Comparison of ENCODE assay signal across 19 cellular contexts in genomic region chrX:50107470-50107869, GRCh38.
"Had no signal": no experiment of that assay in that cellular context is flagged by ENCODE, and none has a peak within 500 bp of the region (broad histone marks: within the 10 kb centered on the region; RNA-seq: fewer than 3 reads in every experiment).

No MANE protein-coding gene starts in this region.

- H3K4me3 ChIP-seq: ascending aorta, gastrocnemius medialis, heart left ventricle, lower lobe of right lung, right atrium auricular region, skin epidermis, tibial artery had no signal

- H3K9me3 Mint-ChIP-seq: activated naive CD8-positive, alpha-beta T cell treated with anti-CD3 and anti-CD28 coated beads, Interleukin-2, amount 50 U/mL, for 24 hours had no signal

- H3K4me3 Mint-ChIP-seq: activated naive CD8-positive, alpha-beta T cell treated with anti-CD3 and anti-CD28 coated beads, Interleukin-2, amount 50 U/mL, for 24 hours; mesothelial cell of epicardium; nephron progenitor cell; stimulated activated naive B cell treated with anti-CD40 and anti-IgM and Interleukin-4, amounts not matched to agents 10 μg/mL and 1 μg/mL and 100 μg/mL, for 72 hours had no signal

- H3K4me1 ChIP-seq: ascending aorta, gastrocnemius medialis, heart left ventricle, lower lobe of right lung, right atrium auricular region, tibial artery had no signal

- H3K4me1 Mint-ChIP-seq: nephron progenitor cell had no signal

- ATAC-seq: activated naive CD8-positive, alpha-beta T cell treated with anti-CD3 and anti-CD28 coated beads, Interleukin-2, amount 50 U/mL, for 24 hours; esophagus mucosa; gastrocnemius medialis; heart left ventricle; lower lobe of right lung; stimulated activated naive B cell treated with anti-CD40 and anti-IgM and Interleukin-4, amounts not matched to agents 10 μg/mL and 1 μg/mL and 100 μg/mL, for 72 hours had no signal

- H3K27ac ChIP-seq: ascending aorta, gastrocnemius medialis, heart left ventricle, lower lobe of right lung, right atrium auricular region, skin epidermis, tibial artery had no signal

- DNase-seq: activated CD4-positive, CD25-positive, alpha-beta regulatory T cell treated with anti-CD3 and anti-CD28 coated beads, Interleukin-2, amount 50 U/mL, for 72 hours; activated naive CD4-positive, alpha-beta T cell; activated naive CD8-positive, alpha-beta T cell treated with anti-CD3 and anti-CD28 coated beads, Interleukin-2, amount 50 U/mL, for 24 hours; gastrocnemius medialis; heart left ventricle; left colon; lower lobe of right lung; nephron progenitor cell; occipital lobe; stimulated activated CD4-positive, alpha-beta T cell treated with anti-CD3 and anti-CD28 coated beads, Interleukin-15, amount 100 ng/mL, for 24 hours; stimulated activated CD4-positive, alpha-beta T cell treated with anti-CD3 and anti-CD28 coated beads, Interleukin-4, amount 100 ng/mL, for 1 hour; stimulated activated naive B cell treated with anti-CD40 and anti-IgM and Interleukin-4, amounts not matched to agents 10 μg/mL and 1 μg/mL and 100 μg/mL, for 72 hours; T1000; tibial artery had no signal

- H3K36me3 ChIP-seq: ascending aorta, gastrocnemius medialis, heart left ventricle, lower lobe of right lung, right atrium auricular region, tibial artery had no signal

- H3K27ac Mint-ChIP-seq: activated naive CD8-positive, alpha-beta T cell treated with anti-CD3 and anti-CD28 coated beads, Interleukin-2, amount 50 U/mL, for 24 hours; mesothelial cell of epicardium; nephron progenitor cell; stimulated activated naive B cell treated with anti-CD40 and anti-IgM and Interleukin-4, amounts not matched to agents 10 μg/mL and 1 μg/mL and 100 μg/mL, for 72 hours had no signal

- H3K9me3 ChIP-seq: ascending aorta, gastrocnemius medialis, heart left ventricle, lower lobe of right lung, right atrium auricular region, tibial artery had no signal

- H3K27me3 ChIP-seq: ascending aorta, gastrocnemius medialis, right atrium auricular region, tibial artery had no signal
